ENCODE assay signal across 29 cellular contexts in genomic region chr1:37002898-37003297, GRCh38. TPM values are rescaled to one million over a fixed set of nuclear protein-coding genes. Genes with fewer than 3 reads are reported as not detected.
"Had no signal": no experiment of that assay in that cellular context is flagged by ENCODE, and none has a peak within 500 bp of the region (broad histone marks: within the 10 kb centered on the region; RNA-seq: fewer than 3 reads in every experiment).

No MANE protein-coding gene starts in this region.

- ATAC-seq: activated CD8-positive, alpha-beta T cell treated with anti-CD3 and anti-CD28 coated beads for 36 hours; activated T-cell treated with anti-CD3 and anti-CD28 coated beads, Interleukin-2, amount 50 U/mL, for 72 hours; activated T-helper 17 cell treated with anti-CD3 and anti-CD28 coated beads, Interleukin-2, amount 50 U/mL, for 72 hours had no signal

- H3K4me3 ChIP-seq: ascending aorta, cardiac muscle cell, SK-N-MC had no signal

- H3K36me3 ChIP-seq: ascending aorta, cardiac muscle cell had no signal

- H3K27ac ChIP-seq: ascending aorta, cardiac muscle cell, SK-N-MC, WERI-Rb-1 had no signal

- H3K4me1 ChIP-seq: ascending aorta had no signal

- H3K27me3 ChIP-seq: ascending aorta, cardiac muscle cell had no signal

- DNase-seq: activated CD4-positive, alpha-beta T cell treated with anti-CD3 and anti-CD28 coated beads, Interleukin-2, amount 10 ng/mL, durations not matched to agents 24 days and 14 days; activated CD4-positive, alpha-beta T cell treated with anti-CD3 and anti-CD28 coated beads, Interleukin-2, amount 50 U/mL, for 4 hours; activated CD4-positive, CD25-positive, alpha-beta regulatory T cell; activated CD8-positive, alpha-beta T cell treated with anti-CD3 and anti-CD28 coated beads for 36 hours; activated effector memory CD4-positive, alpha-beta T cell treated with anti-CD3 and anti-CD28 coated beads, Interleukin-2, amount 50 U/mL, for 16 hours; activated naive CD4-positive, alpha-beta T cell; activated naive CD4-positive, alpha-beta T cell treated with anti-CD3 and anti-CD28 coated beads, Interleukin-2, amount 50 U/mL, for 16 hours; activated naive CD8-positive, alpha-beta T cell treated with anti-CD3 and anti-CD28 coated beads for 36 hours; activated T-cell treated with anti-CD3 and anti-CD28 coated beads, Interleukin-2, amount 50 U/mL, for 1 hour; activated T-cell treated with anti-CD3 and anti-CD28 coated beads, Interleukin-2, amount 50 U/mL, for 72 hours; amniotic stem cell; NCI-H1105; NCI-H1417 treated with DMSO at 0.1 percent for 48 hours; NCI-H1930; NCI-H2081 treated with DMSO at 0.1 percent for 48 hours; NCI-H345; NCI-H524 treated with DMSO at 0.1 percent for 48 hours; Right ventricle myocardium superior; T1000; WERI-Rb-1 had no signal

- H3K9me3 ChIP-seq: ascending aorta had no signal

RNA-seq across cellular contexts. Expression of gene GRIK3, which starts 31.4 kb away (rescaled TPM):
- total RNA-seq: activated CD4-positive, alpha-beta T cell treated with anti-CD3 and anti-CD28 coated beads, Interleukin-2, amount 10 ng/mL, durations not matched to agents 24 days and 14 days; activated CD8-positive, alpha-beta memory T cell treated with anti-CD3 and anti-CD28 coated beads for 36 hours; activated CD8-positive, alpha-beta T cell treated with anti-CD3 and anti-CD28 coated beads for 36 hours; activated naive CD8-positive, alpha-beta T cell treated with anti-CD3 and anti-CD28 coated beads for 36 hours; activated T-cell treated with anti-CD3 and anti-CD28 coated beads, Interleukin-2, amount 50 U/mL, for 72 hours; activated T-helper 17 cell treated with anti-CD3 and anti-CD28 coated beads, Interleukin-2, amount 50 U/mL, for 72 hours; MCF 10A; NCI-H460; T-helper 1 cell treated with Interleukin-12 subunit alpha and Interleukin-12 subunit beta and Interleukin-4 antibody, amounts not matched to agents 30 ng/mL and 1 ng/mL, for 36 hours; T-helper 2 cell treated with Interferon-gamma antibody and Interleukin-4, amounts not matched to agents 100 ng/mL and 5 ng/mL, for 36 hours had no signal
- polyA plus RNA-seq: cardiac muscle cell had no signal
